ENCODE assay signal across 1 cellular context in genomic region chr19:19637523-19638251, GRCh38.
TF ChIP-seq lines count a peak whose summit lies in the region.

No MANE protein-coding gene starts in this region.

TF ChIP-seq in WTC11, 78 proteins besides CTCF, POLR2A, EP300 and RAD21 (continued from another document):
- no peak for TF ChIP-seq E2F4 (CRISPR knock-in tag; IDR thresholded peaks at IDR 0.05; ENCODE audit: borderline replicate concordance, low read depth)
- TF ChIP-seq NFE2L1 (CRISPR knock-in tag; IDR thresholded peaks at IDR 0.05): peak; percentile 43; the same call in 1 of the 2 replicates
- no peak for TF ChIP-seq E2F1 (CRISPR knock-in tag; IDR thresholded peaks at IDR 0.05)
- peak; percentile 28; the same call in 1 of the 2 replicates for TF ChIP-seq ZBTB43 (CRISPR knock-in tag; IDR thresholded peaks at IDR 0.05)
- no peak for TF ChIP-seq CREB1 (CRISPR knock-in tag; IDR thresholded peaks at IDR 0.05)
- TF ChIP-seq ERG (CRISPR knock-in tag; IDR thresholded peaks at IDR 0.05): no peak
- no peak for TF ChIP-seq HMGXB4 (CRISPR knock-in tag; IDR thresholded peaks at IDR 0.05)
- 0 out of 2 replicates have a peak, but pooled peaks have one; percentile 41 for TF ChIP-seq MAX (CRISPR knock-in tag; IDR thresholded peaks at IDR 0.05)
- TF ChIP-seq ZNF138 (CRISPR knock-in tag; conservative IDR thresholded peaks at IDR 0.05): 0 out of 2 replicates have a peak, but pooled peaks have one; percentile 21
- TF ChIP-seq RORB (CRISPR knock-in tag; IDR thresholded peaks at IDR 0.05): no peak
- 0 out of 2 replicates have a peak, but pooled peaks have one; percentile 22 for TF ChIP-seq ETV6 (CRISPR knock-in tag; IDR thresholded peaks at IDR 0.05)
- 0 out of 2 replicates have a peak, but pooled peaks have one; percentile 7 for TF ChIP-seq USF1 (CRISPR knock-in tag; IDR thresholded peaks at IDR 0.05)
- no peak for TF ChIP-seq ZNF671 (CRISPR knock-in tag; IDR thresholded peaks at IDR 0.05)
TF ChIP-seq in WTC11: peak in this region for 10.
